ENCODE assay signal across 14 cellular contexts in genomic region chr18:7958081-7958896, GRCh38.
DNase-seq lines count a peak whose midpoint lies in the region; ATAC-seq and TF ChIP-seq lines count a peak whose summit lies in the region.
"Had no signal": no experiment of that assay in that cellular context is flagged by ENCODE, and none has a peak within 500 bp of the region (broad histone marks: within the 10 kb centered on the region; RNA-seq: fewer than 3 reads in every experiment).

No MANE protein-coding gene starts in this region.

- no peak for DNase-seq in CD4-positive, alpha-beta T cell
- DNase-seq in hepatic stellate cell (ENCODE audit: low spot score) (peak; percentile 22), AG08395 (ENCODE audit: low spot score) (no peak), iPS-NIHi11 (ENCODE audit: low spot score) (no peak), kidney glomerular epithelial cell (lab: John Stamatoyannopoulos, UW) (no peak), hypothalamus (lab: John Stamatoyannopoulos, UW) (no peak)
- DNase-seq: body of pancreas; heart left ventricle; KG1; naive thymus-derived CD8-positive, alpha-beta T cell; stimulated activated CD4-positive, alpha-beta T cell treated with anti-CD3 and anti-CD28 coated beads, Interleukin-4, amount 100 ng/mL, for 24 hours; trophoblast cell had no signal

- TF ChIP-seq CTCF in CD4-positive, alpha-beta T cell (IDR thresholded peaks at IDR 0.05), result no peak
- TF ChIP-seq CTCF in VCaP (conservative IDR thresholded peaks at IDR 0.05), result no peak

- no peaks in the 10 kb centered on the region for H3K9me3 Mint-ChIP-seq in CD4-positive, alpha-beta T cell
- H3K9me3 Mint-ChIP-seq: naive thymus-derived CD8-positive, alpha-beta T cell had no signal

- ATAC-seq in CD4-positive, alpha-beta T cell (ENCODE audit: poor library complexity), result peak; percentile 45
- peak; percentile 53 for ATAC-seq in GM19452 (IDR thresholded peaks at IDR 0.05; ENCODE audit: unreplicated experiment)
- ATAC-seq: body of pancreas; heart left ventricle; naive thymus-derived CD8-positive, alpha-beta T cell had no signal

- CTCF ChIA-PET in CD4-positive, alpha-beta T cell (lab: Charles Lee), result no interaction called here

- peaks cover 46% of the 10 kb centered on the region for H3K4me1 Mint-ChIP-seq in CD4-positive, alpha-beta T cell (ENCODE audit: low read depth)
- H3K4me1 Mint-ChIP-seq: naive thymus-derived CD8-positive, alpha-beta T cell had no signal

- POLR2A ChIA-PET in CD4-positive, alpha-beta T cell (lab: Charles Lee), result no interaction called here

- no peaks in the 10 kb centered on the region for H3K27me3 Mint-ChIP-seq in CD4-positive, alpha-beta T cell
- H3K27me3 Mint-ChIP-seq: naive thymus-derived CD8-positive, alpha-beta T cell had no signal

- intact Hi-C loops in CD4-positive, alpha-beta T cell (cut with DNase I, micrococcal nuclease), result no loop called here

- no peaks in the 10 kb centered on the region for H3K9me3 ChIP-seq in CD4-positive, alpha-beta T cell (ENCODE audit: control insufficient read depth, low read length)
- H3K9me3 ChIP-seq: body of pancreas, heart left ventricle had no signal

- H3K36me3 Mint-ChIP-seq in CD4-positive, alpha-beta T cell (ENCODE audit: low read depth), result no peaks in the 10 kb centered on the region
- H3K36me3 Mint-ChIP-seq: naive thymus-derived CD8-positive, alpha-beta T cell had no signal

- no peaks in the 10 kb centered on the region for H3K27me3 ChIP-seq in CD4-positive, alpha-beta T cell (ENCODE audit: control insufficient read depth, insufficient read depth, low read length)
- H3K27me3 ChIP-seq: body of pancreas, heart left ventricle had no signal

- H3K4me3 Mint-ChIP-seq in CD4-positive, alpha-beta T cell, result peak overlapping the region; percentile 85

- no peak overlapping the region for H3K27ac ChIP-seq in CD4-positive, alpha-beta T cell (ENCODE audit: low read depth, low read length)
- H3K27ac ChIP-seq in VCaP, result peak overlapping the region; percentile 43
- H3K27ac ChIP-seq: body of pancreas had no signal

- peak overlapping the region; percentile 79 for H3K27ac Mint-ChIP-seq in CD4-positive, alpha-beta T cell
